Comparison of ENCODE assay signal across 21 cellular contexts in genomic region chr1:34272152-34272551, GRCh38.
DNase-seq lines count a peak whose midpoint lies in the region; ATAC-seq and TF ChIP-seq lines count a peak whose summit lies in the region.
"Had no signal": no experiment of that assay in that cellular context is flagged by ENCODE, and none has a peak within 500 bp of the region (broad histone marks: within the 10 kb centered on the region; RNA-seq: fewer than 3 reads in every experiment).

No MANE protein-coding gene starts in this region.

- H3K4me1 Mint-ChIP-seq in endodermal cell, result no peaks in the 10 kb centered on the region
- H3K4me1 Mint-ChIP-seq: CD4-positive, alpha-beta memory T cell had no signal

- no peak for ATAC-seq in HG03175 (IDR thresholded peaks at IDR 0.05; ENCODE audit: unreplicated experiment)
- no peak for ATAC-seq in GM19397 (IDR thresholded peaks at IDR 0.05; ENCODE audit: unreplicated experiment)
- ATAC-seq: A549 had no signal

- no peak for TF ChIP-seq CTCF in endodermal cell (conservative IDR thresholded peaks at IDR 0.05)

- WGBS in endodermal cell (ENCODE audit: insufficient coverage in 1 of 2, insufficient read length in 1 of 2), 2 experiments, result 89 to 90% methylated on average over 4 of the region's 4 CpGs

- peaks cover 29% of the 10 kb centered on the region for H3K27me3 Mint-ChIP-seq in endodermal cell (ENCODE audit: insufficient read depth)

- no peak overlapping the region for H3K4me3 ChIP-seq in endodermal cell (ENCODE audit: low read length)
- H3K4me3 ChIP-seq: A549, HAP-1 had no signal

- H3K27me3 ChIP-seq in endodermal cell (ENCODE audit: control insufficient read depth, insufficient read depth, low read length, poor library complexity, severe bottlenecking), result no peaks in the 10 kb centered on the region

- no peaks in the 10 kb centered on the region for H3K36me3 ChIP-seq in endodermal cell (ENCODE audit: control insufficient read depth, insufficient read depth, low read length)
- H3K36me3 ChIP-seq: HAP-1 had no signal

- no peak overlapping the region for H3K9ac ChIP-seq in endodermal cell (ENCODE audit: extremely low read depth, low read length, poor library complexity, severe bottlenecking)

- no peak overlapping the region for H3K4me3 Mint-ChIP-seq in endodermal cell
- H3K4me3 Mint-ChIP-seq: CD4-positive, alpha-beta memory T cell; HFFc6 had no signal

- no peaks in the 10 kb centered on the region for H3K9me3 ChIP-seq in endodermal cell (ENCODE audit: control insufficient read depth, low read length)
- H3K9me3 ChIP-seq: A549, HAP-1 had no signal

- DNase-seq in NCI-H345 (lab: John Stamatoyannopoulos, UW), result peak; percentile 55
- DNase-seq in NCI-H345 treated with DMSO at 0.1 percent for 48 hours (lab: John Stamatoyannopoulos, UW; ENCODE audit: unreplicated experiment), result no peak
- DNase-seq in Ammon's horn (ENCODE audit: low spot score), result peak; percentile 21
- DNase-seq in endodermal cell, result peak; percentile 7
- DNase-seq in superior temporal gyrus (ENCODE audit: extremely low spot score), result peak; percentile 14
- DNase-seq: 8988T; ACHN; AML-193; C1 segment of cervical spinal cord; Calu3; CD4-positive, alpha-beta memory T cell; COR-L47; DMS53; DMS79 treated with DMSO at 0.1 percent for 48 hours; GF-D8; GOT3; HFFc6 had no signal

- no peak overlapping the region for H3K27ac Mint-ChIP-seq in endodermal cell
- H3K27ac Mint-ChIP-seq: CD4-positive, alpha-beta memory T cell; HFFc6 had no signal

- no peaks in the 10 kb centered on the region for H3K36me3 Mint-ChIP-seq in endodermal cell (ENCODE audit: low read depth)
- H3K36me3 Mint-ChIP-seq: CD4-positive, alpha-beta memory T cell had no signal

- no peak overlapping the region for H3K27ac ChIP-seq in endodermal cell (ENCODE audit: low read depth, low read length)
- H3K27ac ChIP-seq: A549 had no signal

- no peaks in the 10 kb centered on the region for H3K4me1 ChIP-seq in endodermal cell (ENCODE audit: control insufficient read depth, insufficient read depth, low read length)
- H3K4me1 ChIP-seq: A549, HAP-1 had no signal

- no peaks in the 10 kb centered on the region for H3K9me3 Mint-ChIP-seq in endodermal cell
